Comparison of ENCODE assay signal across 24 cellular contexts in the genomic region with DNA sequence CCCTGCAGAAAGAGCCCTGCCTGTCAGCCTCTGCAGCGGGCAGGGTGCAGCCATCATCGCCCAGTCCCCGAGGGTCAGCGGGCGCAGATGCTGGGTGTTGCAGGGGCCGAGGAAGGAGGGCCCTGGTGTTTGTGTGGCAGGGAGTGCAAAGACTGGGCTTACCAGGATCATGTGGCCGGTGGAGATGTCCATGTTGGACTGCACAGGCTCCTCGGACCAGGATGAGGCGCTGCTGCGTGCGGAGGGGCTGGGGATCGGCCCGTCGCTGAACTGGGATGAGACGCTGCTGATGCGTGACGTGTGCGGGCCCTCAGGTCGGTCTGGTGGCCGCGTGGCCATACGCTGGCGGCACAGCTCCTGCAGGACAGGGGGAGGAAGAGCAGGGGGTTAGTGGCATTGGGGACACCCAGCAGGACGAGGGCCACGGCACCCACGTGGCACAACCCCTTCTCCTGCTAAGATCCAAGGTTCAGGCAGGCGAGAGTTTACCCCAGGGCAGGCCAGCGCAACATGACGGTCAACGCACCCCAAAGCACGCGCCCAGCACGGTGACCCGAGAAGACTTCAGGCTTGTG.
DNase-seq lines count a peak whose midpoint lies in the region; ATAC-seq, FAIRE-seq and TF ChIP-seq lines count a peak whose summit lies in the region.
"Had no signal": no experiment of that assay in that cellular context is flagged by ENCODE, and none has a peak within 500 bp of the region (broad histone marks: within the 10 kb centered on the region; RNA-seq: fewer than 3 reads in every experiment).

No MANE protein-coding gene starts in this region.

- H3K27ac Mint-ChIP-seq in type B pancreatic cell: no peak overlapping the region
- H3K27ac Mint-ChIP-seq in activated T-helper 17 cell treated with anti-CD3 and anti-CD28 coated beads, Interleukin-2, amount 50 U/mL, for 72 hours: no peak overlapping the region
- H3K27ac Mint-ChIP-seq: activated naive CD4-positive, alpha-beta T cell treated with anti-CD3 and anti-CD28 coated beads, Interleukin-2, amount 50 U/mL, for 24 hours; activated T-helper 1 cell treated with anti-CD3 and anti-CD28 coated beads, Interleukin-12 subunit alpha, Interleukin-12 subunit beta, Interleukin-2, Interleukin-4 antibody, amounts not matched to agents 30 ng/mL and 10 ng/mL and 1 ng/mL, durations not matched to agents 14 hours and 24 hours and 36 hours; effector memory CD8-positive, alpha-beta T cell; GM23338; IgD-negative memory B cell had no signal

- H3K27me3 ChIP-seq in body of pancreas: no peaks in the 10 kb centered on the region
- H3K27me3 ChIP-seq: colonic mucosa had no signal

- H3K27ac ChIP-seq in kidney (ENCODE audit: low read depth in 2 of 2, low read length in 2 of 2): no peak overlapping the region
- no peak overlapping the region for H3K27ac ChIP-seq in body of pancreas
- H3K27ac ChIP-seq: colonic mucosa, heart left ventricle, RWPE1 had no signal

- in situ Hi-C loops in GM13976 (cut with MboI; ENCODE audit: low sequenced_read_pairs, unreplicated experiment): no loop called here

- DNase-seq in GM13976 (ENCODE audit: low spot score): peak; percentile 24
- peak; percentile 52 for DNase-seq in SHP77 treated with DMSO at 0.1 percent for 48 hours (lab: John Stamatoyannopoulos, UW)
- peak; percentile 61 for DNase-seq in kidney
- DNase-seq in type B pancreatic cell (ENCODE audit: extremely low spot score, unreplicated experiment): no peak
- no peak for DNase-seq in body of pancreas
- no peak for DNase-seq in H4 (ENCODE audit: low spot score)
- DNase-seq: activated CD8-positive, alpha-beta memory T cell treated with anti-CD3 and anti-CD28 coated beads, Interleukin-2, amount 50 U/mL, for 4 hours; amygdala; colonic mucosa; effector memory CD8-positive, alpha-beta T cell; EL; kidney glomerular epithelial cell; mammary epithelial cell; NCI-H1436; NCI-H446; right cardiac atrium; stimulated activated CD4-positive, alpha-beta T cell treated with anti-CD3 and anti-CD28 coated beads, Interleukin-2, amount 100 ng/mL, for 48 hours had no signal

- H3K36me3 ChIP-seq in kidney (ENCODE audit: control insufficient read depth in 1 of 2, insufficient read depth in 2 of 2, low read length in 2 of 2) (no peaks in the 10 kb centered on the region), body of pancreas (replicated peaks in 1 of 2; ENCODE audit: insufficient read depth in 1 of 2, low read depth in 2 of 2) (no peaks in the 10 kb centered on the region)
- H3K36me3 ChIP-seq: colonic mucosa, heart left ventricle had no signal

- H3K27me3 Mint-ChIP-seq in type B pancreatic cell: peaks cover 3% of the 10 kb centered on the region
- no peaks in the 10 kb centered on the region for H3K27me3 Mint-ChIP-seq in activated T-helper 17 cell treated with anti-CD3 and anti-CD28 coated beads, Interleukin-2, amount 50 U/mL, for 72 hours
- H3K27me3 Mint-ChIP-seq: activated naive CD4-positive, alpha-beta T cell treated with anti-CD3 and anti-CD28 coated beads, Interleukin-2, amount 50 U/mL, for 24 hours; effector memory CD8-positive, alpha-beta T cell; IgD-negative memory B cell had no signal

- H3K4me3 ChIP-seq in kidney (ENCODE audit: low read length in 2 of 2): no peak overlapping the region
- no peak overlapping the region for H3K4me3 ChIP-seq in body of pancreas
- H3K4me3 ChIP-seq: colonic mucosa, GM23338, heart left ventricle had no signal

- H3K4me3 Mint-ChIP-seq in type B pancreatic cell: no peak overlapping the region
- no peak overlapping the region for H3K4me3 Mint-ChIP-seq in activated T-helper 17 cell treated with anti-CD3 and anti-CD28 coated beads, Interleukin-2, amount 50 U/mL, for 72 hours
- H3K4me3 Mint-ChIP-seq: activated naive CD4-positive, alpha-beta T cell treated with anti-CD3 and anti-CD28 coated beads, Interleukin-2, amount 50 U/mL, for 24 hours; activated T-helper 1 cell treated with anti-CD3 and anti-CD28 coated beads, Interleukin-12 subunit alpha, Interleukin-12 subunit beta, Interleukin-2, Interleukin-4 antibody, amounts not matched to agents 30 ng/mL and 10 ng/mL and 1 ng/mL, durations not matched to agents 14 hours and 24 hours and 36 hours; effector memory CD8-positive, alpha-beta T cell; GM23338; IgD-negative memory B cell had no signal

- no peaks in the 10 kb centered on the region for H3K9me3 Mint-ChIP-seq in type B pancreatic cell
- no peaks in the 10 kb centered on the region for H3K9me3 Mint-ChIP-seq in activated T-helper 17 cell treated with anti-CD3 and anti-CD28 coated beads, Interleukin-2, amount 50 U/mL, for 72 hours
- H3K9me3 Mint-ChIP-seq: activated naive CD4-positive, alpha-beta T cell treated with anti-CD3 and anti-CD28 coated beads, Interleukin-2, amount 50 U/mL, for 24 hours; activated T-helper 1 cell treated with anti-CD3 and anti-CD28 coated beads, Interleukin-12 subunit alpha, Interleukin-12 subunit beta, Interleukin-2, Interleukin-4 antibody, amounts not matched to agents 30 ng/mL and 10 ng/mL and 1 ng/mL, durations not matched to agents 14 hours and 24 hours and 36 hours; effector memory CD8-positive, alpha-beta T cell; IgD-negative memory B cell had no signal

- WGBS in body of pancreas, 2 donors: 93 to 95% methylated on average over 25 to 34 of the region's 34 CpGs

- no peaks in the 10 kb centered on the region for H3K36me3 Mint-ChIP-seq in type B pancreatic cell
- H3K36me3 Mint-ChIP-seq in activated T-helper 17 cell treated with anti-CD3 and anti-CD28 coated beads, Interleukin-2, amount 50 U/mL, for 72 hours (ENCODE audit: low read depth): no peaks in the 10 kb centered on the region
- H3K36me3 Mint-ChIP-seq: activated naive CD4-positive, alpha-beta T cell treated with anti-CD3 and anti-CD28 coated beads, Interleukin-2, amount 50 U/mL, for 24 hours; IgD-negative memory B cell had no signal

- FAIRE-seq in kidney (lab: Jason Lieb, UNC): no peak

- TF ChIP-seq CTCF in GM13976 (IDR thresholded peaks at IDR 0.05; ENCODE audit: borderline replicate concordance, control extremely low read depth, extremely low read depth, insufficient read depth, missing control alignments) (no peak), kidney (IDR thresholded peaks at IDR 0.05; ENCODE audit: borderline replicate concordance, extremely low read depth, insufficient read depth) (no peak), type B pancreatic cell (conservative IDR thresholded peaks at IDR 0.05) (peak; percentile 20), body of pancreas (IDR thresholded peaks at IDR 0.05) (no peak)

- H3K4me1 Mint-ChIP-seq in type B pancreatic cell (ENCODE audit: unreplicated experiment): no peaks in the 10 kb centered on the region
- H3K4me1 Mint-ChIP-seq in activated T-helper 17 cell treated with anti-CD3 and anti-CD28 coated beads, Interleukin-2, amount 50 U/mL, for 72 hours: peaks cover 7% of the 10 kb centered on the region
- H3K4me1 Mint-ChIP-seq: GM23338 had no signal

- no peak overlapping the region for H3K9ac ChIP-seq in kidney (ENCODE audit: low read length in 2 of 2)

- H3K9me3 ChIP-seq in kidney (ENCODE audit: control insufficient read depth in 1 of 2, low read length in 2 of 2) (no peaks in the 10 kb centered on the region), body of pancreas (no peaks in the 10 kb centered on the region)
- H3K9me3 ChIP-seq: colonic mucosa, heart left ventricle had no signal

- no peak for TF ChIP-seq POLR2A in body of pancreas (IDR thresholded peaks at IDR 0.05)

- ATAC-seq in activated T-helper 17 cell treated with anti-CD3 and anti-CD28 coated beads, Interleukin-2, amount 50 U/mL, for 72 hours (replicated peaks): no peak
- no peak for ATAC-seq in body of pancreas
- ATAC-seq: effector memory CD8-positive, alpha-beta T cell; GM23338; heart left ventricle; right cardiac atrium had no signal

- intact Hi-C loops in kidney (cut with DNase I): no loop called here
- intact Hi-C loops in body of pancreas (cut with DNase I): no loop called here

- H3K4me1 ChIP-seq in kidney (ENCODE audit: control insufficient read depth in 1 of 2, insufficient read depth in 1 of 2, low read depth in 1 of 2, low read length in 2 of 2): no peaks in the 10 kb centered on the region
- no peaks in the 10 kb centered on the region for H3K4me1 ChIP-seq in body of pancreas
- H3K4me1 ChIP-seq: colonic mucosa, heart left ventricle had no signal

Comparison
In these comparisons a context has a peak if more than half of its experiments do, and no peak if none do; other contexts are left out.
1. DNase-seq: peak in GM13976 (single experiment), SHP77 treated with DMSO at 0.1 percent for 48 hours (single experiment) and kidney (single experiment); none in type B pancreatic cell (single experiment), body of pancreas (0 of 4) and H4 (single experiment).